ENCODE assay signal across 1 cellular context in genomic region chr6:158356586-158357546, GRCh38.
TF ChIP-seq lines count a peak whose summit lies in the region.

No MANE protein-coding gene starts in this region.

TF ChIP-seq in GM23338, 12 proteins besides CTCF, POLR2A, EP300 and RAD21 (continued from another document):
- TF ChIP-seq REST (IDR thresholded peaks at IDR 0.05; ENCODE audit: unreplicated experiment) (no peak), NANOG (IDR thresholded peaks at IDR 0.05; ENCODE audit: borderline replicate concordance) (no peak), EZH2 (IDR thresholded peaks at IDR 0.05; ENCODE audit: low read depth, unreplicated experiment) (no peak), STAT1 (IDR thresholded peaks at IDR 0.05; ENCODE audit: unreplicated experiment) (no peak), EZH2phosphoT487 (IDR thresholded peaks at IDR 0.05; ENCODE audit: unreplicated experiment) (no peak), ZNF114 (CRISPR knock-in tag; IDR thresholded peaks at IDR 0.05) (no peak), CREB1 (CRISPR knock-in tag; IDR thresholded peaks at IDR 0.05; ENCODE audit: low read depth) (no peak), POLR2AphosphoS5 (IDR thresholded peaks at IDR 0.05; ENCODE audit: low read depth) (no peak), ETS1 (IDR thresholded peaks at IDR 0.05) (no peak)
